ENCODE assay signal across 1 cellular context in genomic region chr11:833849-834311, GRCh38.
TF ChIP-seq lines count a peak whose summit lies in the region.

No MANE protein-coding gene starts in this region.

TF ChIP-seq in HEK293, 187 proteins besides CTCF, POLR2A, EP300 and RAD21 (continued from another document and continues in another):
- TF ChIP-seq, protein P1, sequence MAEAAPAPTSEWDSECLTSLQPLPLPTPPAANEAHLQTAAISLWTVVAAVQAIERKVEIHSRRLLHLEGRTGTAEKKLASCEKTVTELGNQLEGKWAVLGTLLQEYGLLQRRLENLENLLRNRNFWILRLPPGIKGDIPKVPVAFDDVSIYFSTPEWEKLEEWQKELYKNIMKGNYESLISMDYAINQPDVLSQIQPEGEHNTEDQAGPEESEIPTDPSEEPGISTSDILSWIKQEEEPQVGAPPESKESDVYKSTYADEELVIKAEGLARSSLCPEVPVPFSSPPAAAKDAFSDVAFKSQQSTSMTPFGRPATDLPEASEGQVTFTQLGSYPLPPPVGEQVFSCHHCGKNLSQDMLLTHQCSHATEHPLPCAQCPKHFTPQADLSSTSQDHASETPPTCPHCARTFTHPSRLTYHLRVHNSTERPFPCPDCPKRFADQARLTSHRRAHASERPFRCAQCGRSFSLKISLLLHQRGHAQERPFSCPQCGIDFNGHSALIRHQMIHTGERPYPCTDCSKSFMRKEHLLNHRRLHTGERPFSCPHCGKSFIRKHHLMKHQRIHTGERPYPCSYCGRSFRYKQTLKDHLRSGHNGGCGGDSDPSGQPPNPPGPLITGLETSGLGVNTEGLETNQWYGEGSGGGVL (tag by site-specific recombination; IDR thresholded peaks at IDR 0.05), result peak; percentile 63
- TF ChIP-seq EGR2 (tag by site-specific recombination; IDR thresholded peaks at IDR 0.05; ENCODE audit: low read depth) (no peak), ZNF362 (tag by site-specific recombination; IDR thresholded peaks at IDR 0.05) (no peak), ZNF266 (tag by site-specific recombination; IDR thresholded peaks at IDR 0.05; ENCODE audit: low read depth) (no peak), ZNF610 (tag by site-specific recombination; IDR thresholded peaks at IDR 0.05; ENCODE audit: borderline replicate concordance) (no peak), ZNF747 (tag by site-specific recombination; IDR thresholded peaks at IDR 0.05) (no peak), PATZ1 (tag by site-specific recombination; IDR thresholded peaks at IDR 0.05) (peak; percentile 31; the same call in 1 of the 2 replicates), ZFHX2 (tag by site-specific recombination; conservative IDR thresholded peaks at IDR 0.05) (peak; percentile 20; the same call in 1 of the 2 replicates), ZNF366 (tag by site-specific recombination; conservative IDR thresholded peaks at IDR 0.05) (peak; percentile 22; the same call in 1 of the 2 replicates), SP7 (tag by site-specific recombination; IDR thresholded peaks at IDR 0.05) (peak; percentile 39; the same call in 1 of the 2 replicates), ZNF426 (tag by site-specific recombination; IDR thresholded peaks at IDR 0.05) (no peak), BCL11A (tag by site-specific recombination; IDR thresholded peaks at IDR 0.05; ENCODE audit: low read depth) (0 out of 2 replicates have a peak, but pooled peaks have one; percentile 5), KLF9 (tag by site-specific recombination; IDR thresholded peaks at IDR 0.05; ENCODE audit: low read depth) (peak; percentile 60; the same call in 1 of the 2 replicates), ZNF843 (tag by site-specific recombination; IDR thresholded peaks at IDR 0.05) (no peak), KLF16 (tag by site-specific recombination; IDR thresholded peaks at IDR 0.05) (no peak), ZNF2 (tag by site-specific recombination; IDR thresholded peaks at IDR 0.05) (0 out of 2 replicates have a peak, but pooled peaks have one; percentile 22), ZNF530 (tag by site-specific recombination; IDR thresholded peaks at IDR 0.05; ENCODE audit: low read depth) (no peak), ZNF416 (tag by site-specific recombination; IDR thresholded peaks at IDR 0.05) (no peak), GFI1B (tag by site-specific recombination; IDR thresholded peaks at IDR 0.05) (no peak), ZNF529 (tag by site-specific recombination; IDR thresholded peaks at IDR 0.05; ENCODE audit: insufficient replicate concordance) (no peak), ZNF112 (tag by site-specific recombination; IDR thresholded peaks at IDR 0.05) (no peak), ZNF140 (tag by site-specific recombination; IDR thresholded peaks at IDR 0.05) (no peak), ZNF596 (tag by site-specific recombination; IDR thresholded peaks at IDR 0.05) (no peak), ZNF677 (tag by site-specific recombination; IDR thresholded peaks at IDR 0.05) (no peak), KLF1 (tag by site-specific recombination; IDR thresholded peaks at IDR 0.05) (peak; percentile 56), ZNF324 (tag by site-specific recombination; IDR thresholded peaks at IDR 0.05) (no peak), GLIS1 (tag by site-specific recombination; IDR thresholded peaks at IDR 0.05) (no peak), KLF10 (tag by site-specific recombination; IDR thresholded peaks at IDR 0.05) (no peak), ZNF169 (tag by site-specific recombination; IDR thresholded peaks at IDR 0.05) (no peak), HIC1 (tag by site-specific recombination; IDR thresholded peaks at IDR 0.05) (peak; percentile 41; the same call in 1 of the 2 replicates), YY1 (tag by site-specific recombination; IDR thresholded peaks at IDR 0.05) (no peak), BCL11B (tag by site-specific recombination; IDR thresholded peaks at IDR 0.05; ENCODE audit: low read depth) (0 out of 2 replicates have a peak, but pooled peaks have one; percentile 38), ZNF654 (tag by site-specific recombination; IDR thresholded peaks at IDR 0.05; ENCODE audit: low read depth) (no peak), ZNF223 (tag by site-specific recombination; IDR thresholded peaks at IDR 0.05) (no peak), ZBTB26 (tag by site-specific recombination; optimal IDR thresholded peaks at IDR 0.05) (no peak), ZNF24 (tag by site-specific recombination; IDR thresholded peaks at IDR 0.05) (0 out of 2 replicates have a peak, but pooled peaks have one; percentile 18), ZNF121 (tag by site-specific recombination; IDR thresholded peaks at IDR 0.05) (no peak), KLF8 (tag by site-specific recombination; IDR thresholded peaks at IDR 0.05) (peak; percentile 82; the same call in 1 of the 2 replicates), ZNF548 (tag by site-specific recombination; IDR thresholded peaks at IDR 0.05) (no peak), ZNF114 (tag by site-specific recombination; IDR thresholded peaks at IDR 0.05) (no peak), ZNF629 (tag by site-specific recombination; IDR thresholded peaks at IDR 0.05) (no peak), ZBTB17 (tag by site-specific recombination; IDR thresholded peaks at IDR 0.05) (peak; percentile 45; the same call in 1 of the 2 replicates), IKZF3 (tag by site-specific recombination; IDR thresholded peaks at IDR 0.05) (no peak)
- TF ChIP-seq, protein P2, sequence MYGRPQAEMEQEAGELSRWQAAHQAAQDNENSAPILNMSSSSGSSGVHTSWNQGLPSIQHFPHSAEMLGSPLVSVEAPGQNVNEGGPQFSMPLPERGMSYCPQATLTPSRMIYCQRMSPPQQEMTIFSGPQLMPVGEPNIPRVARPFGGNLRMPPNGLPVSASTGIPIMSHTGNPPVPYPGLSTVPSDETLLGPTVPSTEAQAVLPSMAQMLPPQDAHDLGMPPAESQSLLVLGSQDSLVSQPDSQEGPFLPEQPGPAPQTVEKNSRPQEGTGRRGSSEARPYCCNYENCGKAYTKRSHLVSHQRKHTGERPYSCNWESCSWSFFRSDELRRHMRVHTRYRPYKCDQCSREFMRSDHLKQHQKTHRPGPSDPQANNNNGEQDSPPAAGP (tag by site-specific recombination; IDR thresholded peaks at IDR 0.05), result peak; percentile 40; the same call in 1 of the 2 replicates
- TF ChIP-seq, protein P3, sequence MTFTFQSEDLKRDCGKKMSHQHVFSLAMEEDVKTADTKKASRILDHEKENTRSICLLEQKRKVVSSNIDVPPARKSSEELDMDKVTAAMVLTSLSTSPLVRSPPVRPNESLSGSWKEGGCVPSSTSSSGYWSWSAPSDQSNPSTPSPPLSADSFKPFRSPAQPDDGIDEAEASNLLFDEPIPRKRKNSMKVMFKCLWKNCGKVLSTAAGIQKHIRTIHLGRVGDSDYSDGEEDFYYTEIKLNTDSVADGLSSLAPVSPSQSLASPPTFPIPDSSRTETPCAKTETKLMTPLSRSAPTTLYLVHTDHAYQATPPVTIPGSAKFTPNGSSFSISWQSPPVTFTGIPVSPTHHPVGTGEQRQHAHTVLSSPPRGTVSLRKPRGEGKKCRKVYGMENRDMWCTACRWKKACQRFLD (tag by site-specific recombination; IDR thresholded peaks at IDR 0.05), result no peak
- TF ChIP-seq, protein P4, sequence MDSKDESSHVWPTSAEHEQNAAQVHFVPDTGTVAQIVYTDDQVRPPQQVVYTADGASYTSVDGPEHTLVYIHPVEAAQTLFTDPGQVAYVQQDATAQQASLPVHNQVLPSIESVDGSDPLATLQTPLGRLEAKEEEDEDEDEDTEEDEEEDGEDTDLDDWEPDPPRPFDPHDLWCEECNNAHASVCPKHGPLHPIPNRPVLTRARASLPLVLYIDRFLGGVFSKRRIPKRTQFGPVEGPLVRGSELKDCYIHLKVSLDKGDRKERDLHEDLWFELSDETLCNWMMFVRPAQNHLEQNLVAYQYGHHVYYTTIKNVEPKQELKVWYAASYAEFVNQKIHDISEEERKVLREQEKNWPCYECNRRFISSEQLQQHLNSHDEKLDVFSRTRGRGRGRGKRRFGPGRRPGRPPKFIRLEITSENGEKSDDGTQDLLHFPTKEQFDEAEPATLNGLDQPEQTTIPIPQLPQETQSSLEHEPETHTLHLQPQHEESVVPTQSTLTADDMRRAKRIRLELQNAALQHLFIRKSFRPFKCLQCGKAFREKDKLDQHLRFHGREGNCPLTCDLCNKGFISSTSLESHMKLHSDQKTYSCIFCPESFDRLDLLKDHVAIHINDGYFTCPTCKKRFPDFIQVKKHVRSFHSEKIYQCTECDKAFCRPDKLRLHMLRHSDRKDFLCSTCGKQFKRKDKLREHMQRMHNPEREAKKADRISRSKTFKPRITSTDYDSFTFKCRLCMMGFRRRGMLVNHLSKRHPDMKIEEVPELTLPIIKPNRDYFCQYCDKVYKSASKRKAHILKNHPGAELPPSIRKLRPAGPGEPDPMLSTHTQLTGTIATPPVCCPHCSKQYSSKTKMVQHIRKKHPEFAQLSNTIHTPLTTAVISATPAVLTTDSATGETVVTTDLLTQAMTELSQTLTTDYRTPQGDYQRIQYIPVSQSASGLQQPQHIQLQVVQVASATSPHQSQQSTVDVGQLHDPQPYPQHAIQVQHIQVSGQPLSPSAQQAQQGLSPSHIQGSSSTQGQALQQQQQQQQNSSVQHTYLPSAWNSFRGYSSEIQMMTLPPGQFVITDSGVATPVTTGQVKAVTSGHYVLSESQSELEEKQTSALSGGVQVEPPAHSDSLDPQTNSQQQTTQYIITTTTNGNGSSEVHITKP (tag by site-specific recombination; IDR thresholded peaks at IDR 0.05), result peak; percentile 45; the same call in 1 of the 2 replicates
- TF ChIP-seq, protein P5, sequence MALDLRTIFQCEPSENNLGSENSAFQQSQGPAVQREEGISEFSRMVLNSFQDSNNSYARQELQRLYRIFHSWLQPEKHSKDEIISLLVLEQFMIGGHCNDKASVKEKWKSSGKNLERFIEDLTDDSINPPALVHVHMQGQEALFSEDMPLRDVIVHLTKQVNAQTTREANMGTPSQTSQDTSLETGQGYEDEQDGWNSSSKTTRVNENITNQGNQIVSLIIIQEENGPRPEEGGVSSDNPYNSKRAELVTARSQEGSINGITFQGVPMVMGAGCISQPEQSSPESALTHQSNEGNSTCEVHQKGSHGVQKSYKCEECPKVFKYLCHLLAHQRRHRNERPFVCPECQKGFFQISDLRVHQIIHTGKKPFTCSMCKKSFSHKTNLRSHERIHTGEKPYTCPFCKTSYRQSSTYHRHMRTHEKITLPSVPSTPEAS (tag by site-specific recombination; IDR thresholded peaks at IDR 0.05), result no peak
- TF ChIP-seq, protein P6, sequence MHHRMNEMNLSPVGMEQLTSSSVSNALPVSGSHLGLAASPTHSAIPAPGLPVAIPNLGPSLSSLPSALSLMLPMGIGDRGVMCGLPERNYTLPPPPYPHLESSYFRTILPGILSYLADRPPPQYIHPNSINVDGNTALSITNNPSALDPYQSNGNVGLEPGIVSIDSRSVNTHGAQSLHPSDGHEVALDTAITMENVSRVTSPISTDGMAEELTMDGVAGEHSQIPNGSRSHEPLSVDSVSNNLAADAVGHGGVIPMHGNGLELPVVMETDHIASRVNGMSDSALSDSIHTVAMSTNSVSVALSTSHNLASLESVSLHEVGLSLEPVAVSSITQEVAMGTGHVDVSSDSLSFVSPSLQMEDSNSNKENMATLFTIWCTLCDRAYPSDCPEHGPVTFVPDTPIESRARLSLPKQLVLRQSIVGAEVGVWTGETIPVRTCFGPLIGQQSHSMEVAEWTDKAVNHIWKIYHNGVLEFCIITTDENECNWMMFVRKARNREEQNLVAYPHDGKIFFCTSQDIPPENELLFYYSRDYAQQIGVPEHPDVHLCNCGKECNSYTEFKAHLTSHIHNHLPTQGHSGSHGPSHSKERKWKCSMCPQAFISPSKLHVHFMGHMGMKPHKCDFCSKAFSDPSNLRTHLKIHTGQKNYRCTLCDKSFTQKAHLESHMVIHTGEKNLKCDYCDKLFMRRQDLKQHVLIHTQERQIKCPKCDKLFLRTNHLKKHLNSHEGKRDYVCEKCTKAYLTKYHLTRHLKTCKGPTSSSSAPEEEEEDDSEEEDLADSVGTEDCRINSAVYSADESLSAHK (tag by site-specific recombination; IDR thresholded peaks at IDR 0.05), result no peak
